In the genomic region with DNA sequence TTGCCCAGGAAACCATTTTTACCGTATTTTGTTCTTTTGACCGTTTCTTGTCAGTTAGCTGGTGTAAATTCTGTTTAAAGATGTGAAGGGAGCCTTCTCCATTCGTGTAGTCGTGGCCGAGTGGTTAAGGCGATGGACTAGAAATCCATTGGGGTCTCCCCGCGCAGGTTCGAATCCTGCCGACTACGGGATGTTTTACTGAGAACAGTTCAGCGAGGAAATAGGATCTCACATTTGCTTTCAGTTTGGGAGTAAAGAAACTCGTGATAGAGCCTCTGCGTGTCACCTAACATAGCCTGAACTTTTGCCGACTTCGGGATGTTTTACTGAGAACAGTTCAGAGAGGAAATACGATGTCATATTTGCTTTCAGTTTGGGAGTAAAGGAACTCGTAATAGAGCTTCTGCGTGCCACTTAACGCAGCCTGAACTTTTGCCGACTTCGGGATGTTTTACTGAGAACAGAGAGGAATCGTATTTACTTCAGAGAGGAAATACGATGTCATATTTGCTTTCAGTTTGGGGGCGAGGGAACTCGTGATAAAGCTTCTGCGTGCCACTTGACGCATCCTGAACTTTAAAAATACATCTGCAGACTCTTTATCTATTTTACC, we compare ENCODE assay signal across 8 cellular contexts. TPM values are rescaled to one million over a fixed set of nuclear protein-coding genes. Genes with fewer than 3 reads are reported as not detected.
A peak's percentile ranks its signal among the peaks of the same experiment; 100 is the strongest.
DNase-seq lines count a peak whose midpoint lies in the region; ATAC-seq, FAIRE-seq and TF ChIP-seq lines count a peak whose summit lies in the region.

No MANE protein-coding gene starts in this region.

- no peak overlapping the region for H3K27ac Mint-ChIP-seq in activated T-cell treated with anti-CD3 and anti-CD28 coated beads, Interleukin-2, amount 50 U/mL, for 24 hours

- H3K36me3 ChIP-seq in OCI-LY7 (ENCODE audit: insufficient read depth, low read length) (no peaks in the 10 kb centered on the region), esophagus squamous epithelium (no peaks in the 10 kb centered on the region)

- H3K27ac ChIP-seq in OCI-LY7 (ENCODE audit: low read depth, low read length, poor library complexity, severe bottlenecking) (peak overlapping the region; percentile 79), esophagus squamous epithelium (peak overlapping the region; percentile 90 to 96 (median 95))

- intact Hi-C loops in OCI-LY7 (cut with micrococcal nuclease; ENCODE audit: unreplicated experiment) = loop anchor here (1.0 to 10.0 kb wide), 12 partner anchors 24 to 1464 kb away; partner anchors contain the start of gene ZNF165
- intact Hi-C loops in esophagus squamous epithelium (cut with DNase I) = loop anchor here (10.0 kb wide), 1 partner anchor 294 kb away; no protein-coding TSS in a partner anchor

- peak overlapping the region; percentile 73 for H3K4me3 ChIP-seq in OCI-LY7 (ENCODE audit: low read depth, low read length, poor library complexity, severe bottlenecking)
- H3K4me3 ChIP-seq in esophagus squamous epithelium = peak overlapping the region; percentile 56 to 73 (median 69)

- no peaks in the 10 kb centered on the region for H3K9me2 ChIP-seq in OCI-LY7 (ENCODE audit: insufficient read depth, low read length)

- H3K4me1 Mint-ChIP-seq in activated T-cell treated with anti-CD3 and anti-CD28 coated beads, Interleukin-2, amount 50 U/mL, for 24 hours (ENCODE audit: low read depth) = peaks cover 7% of the 10 kb centered on the region

- no peaks in the 10 kb centered on the region for H3K79me2 ChIP-seq in OCI-LY7 (ENCODE audit: insufficient read depth, low read depth, low read length)

- H3K4me1 ChIP-seq in OCI-LY7 (ENCODE audit: insufficient read depth, low read length, poor library complexity, severe bottlenecking) = peaks cover 15% of the 10 kb centered on the region
- H3K4me1 ChIP-seq in esophagus squamous epithelium = peaks cover 0 to 20% (median 15%) of the 10 kb centered on the region in 3 donors

- BruUV-seq in OCI-LY7 (replicated peaks; lab: Mats Ljungman, UMichigan) = TSS peak; percentile 55

- no peaks in the 10 kb centered on the region for H4K20me1 ChIP-seq in OCI-LY7 (ENCODE audit: insufficient read depth, low read length)

- FAIRE-seq in D721Med (lab: Jason Lieb, UNC) = peak; percentile 64

- H3K9me3 Mint-ChIP-seq in activated T-cell treated with anti-CD3 and anti-CD28 coated beads, Interleukin-2, amount 50 U/mL, for 24 hours = no peaks in the 10 kb centered on the region

- H3K27me3 Mint-ChIP-seq in activated T-cell treated with anti-CD3 and anti-CD28 coated beads, Interleukin-2, amount 50 U/mL, for 24 hours = no peaks in the 10 kb centered on the region

- POLR2A ChIA-PET in OCI-LY7 (lab: Charles Lee) = interaction anchor here (0.5 to 1.0 kb wide), 5 partner anchors 14 to 523 kb away, joined by 3 to 8 read pairs (median 3); no protein-coding TSS in a partner anchor

- CTCF ChIA-PET in OCI-LY7 (lab: Charles Lee; ENCODE audit: unreplicated experiment) = no interaction called here

- H2AFZ ChIP-seq in OCI-LY7 (ENCODE audit: low read length) = peak overlapping the region; percentile 89

- peak; percentile 68 for ATAC-seq in GM21529 (IDR thresholded peaks at IDR 0.05; ENCODE audit: unreplicated experiment)

- H3K4me3 Mint-ChIP-seq in activated T-cell treated with anti-CD3 and anti-CD28 coated beads, Interleukin-2, amount 50 U/mL, for 24 hours = no peak overlapping the region

- no peaks in the 10 kb centered on the region for H3K27me3 ChIP-seq in esophagus squamous epithelium

- 0 to 1% methylated on average over 28 of the region's 28 CpGs for WGBS in esophagus squamous epithelium, 2 donors

- no peak for TF ChIP-seq POLR2A in esophagus squamous epithelium (IDR thresholded peaks at IDR 0.05)

- H3K36me3 Mint-ChIP-seq in activated T-cell treated with anti-CD3 and anti-CD28 coated beads, Interleukin-2, amount 50 U/mL, for 24 hours (ENCODE audit: low read depth) = no peaks in the 10 kb centered on the region

- DNase-seq in D721Med (ENCODE audit: insufficient read length, low spot score) (no peak), HuH-7 (ENCODE audit: low spot score) (peak; percentile 37), OCI-LY7 (ENCODE audit: low spot score) (peak; percentile 83), esophagus squamous epithelium (lab: John Stamatoyannopoulos, UW) (peak; percentile 35), myocyte (ENCODE audit: low read depth) (peak; percentile 91)
- peak; percentile 92 for DNase-seq in activated T-cell treated with anti-CD3 and anti-CD28 coated beads, Interleukin-2, amount 50 U/mL, for 24 hours
- DNase-seq in stimulated activated CD8-positive, alpha-beta memory T cell treated with anti-CD3 and anti-CD28 coated beads, Interleukin-7, amount 100 ng/mL, for 48 hours (ENCODE audit: extremely low read depth in 1 of 2, low read depth in 1 of 2) = peak; percentile 68 to 76

- H3K9me3 ChIP-seq in OCI-LY7 (ENCODE audit: low read length) (no peaks in the 10 kb centered on the region), esophagus squamous epithelium (no peaks in the 10 kb centered on the region)

- TF ChIP-seq CTCF in D721Med (IDR thresholded peaks at IDR 0.05; ENCODE audit: insufficient read depth, missing control alignments) = no peak
- TF ChIP-seq CTCF in OCI-LY7 (conservative IDR thresholded peaks at IDR 0.05; ENCODE audit: low read length) = no peak
- TF ChIP-seq CTCF in esophagus squamous epithelium (IDR thresholded peaks at IDR 0.05) = no peak

- peak overlapping the region; percentile 76 for H3K4me2 ChIP-seq in OCI-LY7 (ENCODE audit: low read length)

RNA-seq across cellular contexts. Expression of gene ZNF184, which starts 5.9 kb away (rescaled TPM):
- 18.6 and 20.6 TPM in 2 replicates for total RNA-seq in OCI-LY7 (2014; rRNA removed; shearing (Covaris generic))
- total RNA-seq in OCI-LY7 (2022) = 17.7 and 23.6 TPM in 2 replicates
- 1 to 10 TPM; 3.9 to 4.9 (median 4.3) TPM for total RNA-seq in esophagus squamous epithelium
- 15.0 and 15.8 TPM in 2 replicates for total RNA-seq in myocyte
- polyA plus RNA-seq in myocyte (2012) = 2.6 TPM
